Comparison of ENCODE assay signal across 8 cellular contexts in genomic region chr9:136762915-136763648, GRCh38. TPM values are rescaled to one million over a fixed set of nuclear protein-coding genes. Genes with fewer than 3 reads are reported as not detected.
DNase-seq lines count a peak whose midpoint lies in the region; ATAC-seq and TF ChIP-seq lines count a peak whose summit lies in the region.

No MANE protein-coding gene starts in this region.

- intact Hi-C loops in Panc1 (cut with micrococcal nuclease; ENCODE audit: unreplicated experiment), result no loop called here

- H3K9me3 ChIP-seq in Panc1 (ENCODE audit: control insufficient read depth, insufficient read depth, low read depth, low read length), result no peaks in the 10 kb centered on the region

- no TSS peak for BruUV-seq in Panc1 (replicated peaks; lab: Mats Ljungman, UMichigan)

- H3K4me3 ChIP-seq in GM12865 (ENCODE audit: low read depth, low read length), result no peak overlapping the region
- H3K4me3 ChIP-seq in Panc1 (ENCODE audit: low read depth in 2 of 2, low read length in 2 of 2), result no peak overlapping the region

- CTCF ChIA-PET in Panc1 (lab: Charles Lee), result interaction anchor here (0.5 to 0.8 kb wide), 3 partner anchors 27 to 454 kb away, joined by 3 to 6 read pairs (median 5); no protein-coding TSS in a partner anchor

- H3K27me3 ChIP-seq in Panc1 (ENCODE audit: control insufficient read depth, insufficient read depth, low read length), result no peaks in the 10 kb centered on the region

- peaks cover 3% of the 10 kb centered on the region; the same call in 1 of the 2 replicates for H3K4me1 ChIP-seq in Panc1 (ENCODE audit: control insufficient read depth, insufficient read depth, low read length)

- in situ Hi-C loops in Panc1 (cut with HindIII; ENCODE audit: low pct_unique_long_range_greater_than_20kb, low sequenced_read_pairs), result no loop called here

- peak; percentile 68 for DNase-seq in GM12865 (ENCODE audit: low read depth)
- DNase-seq in Panc1 (ENCODE audit: low read depth, low spot score), result no peak
- peak; percentile 93 for DNase-seq in ecto neural progenitor cell (ENCODE audit: low spot score)
- DNase-seq in retina, result peak; percentile 57
- DNase-seq in Kasumi-1 (lab: John Stamatoyannopoulos, UW), result no peak

- no peaks in the 10 kb centered on the region for H3K36me3 ChIP-seq in Panc1 (ENCODE audit: control insufficient read depth, insufficient read depth, low read length)

- TF ChIP-seq CTCF in GM12865 (IDR thresholded peaks at IDR 0.05; ENCODE audit: insufficient read depth, low read depth, low read length, missing control alignments) (no peak), Panc1 (IDR thresholded peaks at IDR 0.05) (peak; percentile 22; the same call in 1 of the 2 replicates)

- H3K27ac ChIP-seq in Panc1 (ENCODE audit: low read length), result no peak overlapping the region

- POLR2A ChIA-PET in Panc1 (lab: Charles Lee), result no interaction called here

- peak; percentile 61 for ATAC-seq in Panc1
- no peak for ATAC-seq in HG03045 (IDR thresholded peaks at IDR 0.05; ENCODE audit: unreplicated experiment)
- ATAC-seq in HG02610 (IDR thresholded peaks at IDR 0.05; ENCODE audit: unreplicated experiment), result no peak
- no peak for ATAC-seq in HG03280 (IDR thresholded peaks at IDR 0.05; ENCODE audit: unreplicated experiment)

RNA-seq across cellular contexts. Expression of gene LCN15, which starts 1.2 kb away (rescaled TPM):
- 0.05 TPM for total RNA-seq in Panc1 (2021; ENCODE audit: unreplicated experiment)
- polyA plus RNA-seq in Panc1 (2012; ENCODE audit: insufficient read length), result 1.0 TPM

RNA-seq across cellular contexts. Expression of gene LCN8, which starts 5.0 kb away (rescaled TPM):
- not detected for total RNA-seq in Panc1 (2021; ENCODE audit: unreplicated experiment)
- polyA plus RNA-seq in Panc1 (2012; ENCODE audit: insufficient read length), result not detected

RNA-seq across cellular contexts. Expression of gene LCN6, which starts 14.8 kb away (rescaled TPM):
- total RNA-seq in Panc1 (2021; ENCODE audit: unreplicated experiment), result not detected
- not detected for polyA plus RNA-seq in Panc1 (2012; ENCODE audit: insufficient read length)

RNA-seq across cellular contexts. Expression of gene LCN10, which starts 20.3 kb away (rescaled TPM):
- not detected for total RNA-seq in Panc1 (2021; ENCODE audit: unreplicated experiment)
- polyA plus RNA-seq in Panc1 (2012; ENCODE audit: insufficient read length), result not detected

RNA-seq across cellular contexts. Expression of gene TMEM141, which starts 28.1 kb away (rescaled TPM):
- total RNA-seq in Panc1 (2021; ENCODE audit: unreplicated experiment), result 53.5 TPM
- 145 TPM for polyA plus RNA-seq in Panc1 (2012; ENCODE audit: insufficient read length)

Comparison
In these comparisons a context has a peak if more than half of its experiments do, and no peak if none do; other contexts are left out.
1. DNase-seq: peak in GM12865 (single experiment), ecto neural progenitor cell (single experiment) and retina (single experiment); none in Panc1 (single experiment) and Kasumi-1 (0 of 2).